ENCODE assay signal across 1 cellular context in genomic region chr16:57900796-57901479, GRCh38.
TF ChIP-seq lines count a peak whose summit lies in the region.

No MANE protein-coding gene starts in this region.

TF ChIP-seq in HepG2, 621 proteins besides CTCF, POLR2A, EP300 and RAD21 (continued from another document and continues in another):
- TF ChIP-seq GPBP1L1 (CRISPR knock-in tag; IDR thresholded peaks at IDR 0.05) (no peak), SMARCE1 (IDR thresholded peaks at IDR 0.05; ENCODE audit: borderline replicate concordance) (no peak), ZNF567 (CRISPR knock-in tag; IDR thresholded peaks at IDR 0.05; ENCODE audit: borderline replicate concordance) (no peak), KLF9 (CRISPR knock-in tag; IDR thresholded peaks at IDR 0.05; ENCODE audit: low read depth) (no peak), FOXP1 (IDR thresholded peaks at IDR 0.05) (no peak), FOXP1 (CRISPR knock-in tag; IDR thresholded peaks at IDR 0.05) (no peak), TEAD3 (CRISPR knock-in tag; optimal IDR thresholded peaks at IDR 0.05; ENCODE audit: borderline replicate concordance) (no peak), KDM1A (CRISPR knock-in tag; IDR thresholded peaks at IDR 0.05) (peak; percentile 51; the same call in 1 of the 2 replicates), NR1H2 (CRISPR knock-in tag; IDR thresholded peaks at IDR 0.05; ENCODE audit: borderline replicate concordance, low read depth) (no peak), ZNF17 (CRISPR knock-in tag; IDR thresholded peaks at IDR 0.05) (no peak), MYC (CRISPR knock-in tag; IDR thresholded peaks at IDR 0.05; ENCODE audit: borderline replicate concordance) (no peak), EEA1 (CRISPR knock-in tag; IDR thresholded peaks at IDR 0.05; ENCODE audit: borderline replicate concordance) (0 out of 2 replicates have a peak, but pooled peaks have one; percentile 50), BHLHE40 (IDR thresholded peaks at IDR 0.05; ENCODE audit: low read length) (no peak), ZNF10 (CRISPR knock-in tag; IDR thresholded peaks at IDR 0.05; ENCODE audit: borderline replicate concordance, low read depth) (no peak), NPAS2 (CRISPR knock-in tag; IDR thresholded peaks at IDR 0.05; ENCODE audit: borderline replicate concordance) (no peak), ARNT (IDR thresholded peaks at IDR 0.05) (no peak), ZNF546 (CRISPR knock-in tag; conservative IDR thresholded peaks at IDR 0.05) (no peak), BRD4 (CRISPR knock-in tag; IDR thresholded peaks at IDR 0.05) (no peak), SIN3B (IDR thresholded peaks at IDR 0.05; ENCODE audit: low read length) (no peak), ZNF274 (CRISPR knock-in tag; IDR thresholded peaks at IDR 0.05) (peak; percentile 91), SNAI1 (CRISPR knock-in tag; IDR thresholded peaks at IDR 0.05; ENCODE audit: borderline replicate concordance) (no peak), ZNF136 (CRISPR knock-in tag; IDR thresholded peaks at IDR 0.05; ENCODE audit: low read depth) (no peak), HMGXB3 (CRISPR knock-in tag; IDR thresholded peaks at IDR 0.05; ENCODE audit: borderline replicate concordance) (no peak), HOXA7 (CRISPR knock-in tag; IDR thresholded peaks at IDR 0.05) (no peak), ZFP37 (CRISPR knock-in tag; IDR thresholded peaks at IDR 0.05; ENCODE audit: borderline replicate concordance) (no peak), ZNF782 (CRISPR knock-in tag; IDR thresholded peaks at IDR 0.05; ENCODE audit: borderline replicate concordance) (no peak), CCAR2 (optimal IDR thresholded peaks at IDR 0.05; ENCODE audit: low read depth, low read length) (no peak), SP2 (CRISPR knock-in tag; IDR thresholded peaks at IDR 0.05) (0 out of 2 replicates have a peak, but pooled peaks have one; percentile 21), ZNF577 (CRISPR knock-in tag; IDR thresholded peaks at IDR 0.05; ENCODE audit: borderline replicate concordance, low read depth) (no peak), CENPT (CRISPR knock-in tag; IDR thresholded peaks at IDR 0.05; ENCODE audit: low read depth) (no peak), ZNF441 (CRISPR knock-in tag; IDR thresholded peaks at IDR 0.05; ENCODE audit: borderline replicate concordance) (no peak; the same call in 1 of the 2 replicates), ZNF260 (CRISPR knock-in tag; IDR thresholded peaks at IDR 0.05; ENCODE audit: borderline replicate concordance, low read depth) (no peak), REL (CRISPR knock-in tag; conservative IDR thresholded peaks at IDR 0.05) (no peak), ZNF850 (CRISPR knock-in tag; conservative IDR thresholded peaks at IDR 0.05) (no peak), NFKBIZ (CRISPR knock-in tag; IDR thresholded peaks at IDR 0.05) (no peak), ZFY (CRISPR knock-in tag; IDR thresholded peaks at IDR 0.05) (no peak), TP53 (CRISPR knock-in tag; conservative IDR thresholded peaks at IDR 0.05) (no peak), U2AF2 (IDR thresholded peaks at IDR 0.05; ENCODE audit: low read depth, low read length) (no peak), SATB2 (CRISPR knock-in tag; IDR thresholded peaks at IDR 0.05) (no peak), FIP1L1 (IDR thresholded peaks at IDR 0.05; ENCODE audit: borderline replicate concordance, insufficient read depth, low read depth, low read length) (no peak), ZNF331 (CRISPR knock-in tag; IDR thresholded peaks at IDR 0.05) (no peak), ZNF33A (CRISPR knock-in tag; IDR thresholded peaks at IDR 0.05; ENCODE audit: borderline replicate concordance) (no peak), TRAFD1 (CRISPR knock-in tag; IDR thresholded peaks at IDR 0.05; ENCODE audit: borderline replicate concordance) (no peak), HDAC6 (IDR thresholded peaks at IDR 0.05; ENCODE audit: low read depth, low read length) (no peak), NFKB2 (CRISPR knock-in tag; IDR thresholded peaks at IDR 0.05; ENCODE audit: borderline replicate concordance) (peak; percentile 44; the same call in 1 of the 2 replicates), SMAD9 (CRISPR knock-in tag; IDR thresholded peaks at IDR 0.05) (0 out of 2 replicates have a peak, but pooled peaks have one; percentile 43), SALL1 (CRISPR knock-in tag; IDR thresholded peaks at IDR 0.05) (peak; percentile 45), ZNF576 (CRISPR knock-in tag; IDR thresholded peaks at IDR 0.05) (0 out of 2 replicates have a peak, but pooled peaks have one; percentile 2), GATAD1 (CRISPR knock-in tag; IDR thresholded peaks at IDR 0.05) (no peak)
- TF ChIP-seq, protein P1, sequence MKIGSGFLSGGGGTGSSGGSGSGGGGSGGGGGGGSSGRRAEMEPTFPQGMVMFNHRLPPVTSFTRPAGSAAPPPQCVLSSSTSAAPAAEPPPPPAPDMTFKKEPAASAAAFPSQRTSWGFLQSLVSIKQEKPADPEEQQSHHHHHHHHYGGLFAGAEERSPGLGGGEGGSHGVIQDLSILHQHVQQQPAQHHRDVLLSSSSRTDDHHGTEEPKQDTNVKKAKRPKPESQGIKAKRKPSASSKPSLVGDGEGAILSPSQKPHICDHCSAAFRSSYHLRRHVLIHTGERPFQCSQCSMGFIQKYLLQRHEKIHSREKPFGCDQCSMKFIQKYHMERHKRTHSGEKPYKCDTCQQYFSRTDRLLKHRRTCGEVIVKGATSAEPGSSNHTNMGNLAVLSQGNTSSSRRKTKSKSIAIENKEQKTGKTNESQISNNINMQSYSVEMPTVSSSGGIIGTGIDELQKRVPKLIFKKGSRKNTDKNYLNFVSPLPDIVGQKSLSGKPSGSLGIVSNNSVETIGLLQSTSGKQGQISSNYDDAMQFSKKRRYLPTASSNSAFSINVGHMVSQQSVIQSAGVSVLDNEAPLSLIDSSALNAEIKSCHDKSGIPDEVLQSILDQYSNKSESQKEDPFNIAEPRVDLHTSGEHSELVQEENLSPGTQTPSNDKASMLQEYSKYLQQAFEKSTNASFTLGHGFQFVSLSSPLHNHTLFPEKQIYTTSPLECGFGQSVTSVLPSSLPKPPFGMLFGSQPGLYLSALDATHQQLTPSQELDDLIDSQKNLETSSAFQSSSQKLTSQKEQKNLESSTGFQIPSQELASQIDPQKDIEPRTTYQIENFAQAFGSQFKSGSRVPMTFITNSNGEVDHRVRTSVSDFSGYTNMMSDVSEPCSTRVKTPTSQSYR (CRISPR knock-in tag; IDR thresholded peaks at IDR 0.05; ENCODE audit: borderline replicate concordance) = no peak
- TF ChIP-seq, protein P2, sequence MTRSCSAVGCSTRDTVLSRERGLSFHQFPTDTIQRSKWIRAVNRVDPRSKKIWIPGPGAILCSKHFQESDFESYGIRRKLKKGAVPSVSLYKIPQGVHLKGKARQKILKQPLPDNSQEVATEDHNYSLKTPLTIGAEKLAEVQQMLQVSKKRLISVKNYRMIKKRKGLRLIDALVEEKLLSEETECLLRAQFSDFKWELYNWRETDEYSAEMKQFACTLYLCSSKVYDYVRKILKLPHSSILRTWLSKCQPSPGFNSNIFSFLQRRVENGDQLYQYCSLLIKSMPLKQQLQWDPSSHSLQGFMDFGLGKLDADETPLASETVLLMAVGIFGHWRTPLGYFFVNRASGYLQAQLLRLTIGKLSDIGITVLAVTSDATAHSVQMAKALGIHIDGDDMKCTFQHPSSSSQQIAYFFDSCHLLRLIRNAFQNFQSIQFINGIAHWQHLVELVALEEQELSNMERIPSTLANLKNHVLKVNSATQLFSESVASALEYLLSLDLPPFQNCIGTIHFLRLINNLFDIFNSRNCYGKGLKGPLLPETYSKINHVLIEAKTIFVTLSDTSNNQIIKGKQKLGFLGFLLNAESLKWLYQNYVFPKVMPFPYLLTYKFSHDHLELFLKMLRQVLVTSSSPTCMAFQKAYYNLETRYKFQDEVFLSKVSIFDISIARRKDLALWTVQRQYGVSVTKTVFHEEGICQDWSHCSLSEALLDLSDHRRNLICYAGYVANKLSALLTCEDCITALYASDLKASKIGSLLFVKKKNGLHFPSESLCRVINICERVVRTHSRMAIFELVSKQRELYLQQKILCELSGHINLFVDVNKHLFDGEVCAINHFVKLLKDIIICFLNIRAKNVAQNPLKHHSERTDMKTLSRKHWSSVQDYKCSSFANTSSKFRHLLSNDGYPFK (CRISPR knock-in tag; IDR thresholded peaks at IDR 0.05; ENCODE audit: borderline replicate concordance) = no peak
- TF ChIP-seq, protein P3, sequence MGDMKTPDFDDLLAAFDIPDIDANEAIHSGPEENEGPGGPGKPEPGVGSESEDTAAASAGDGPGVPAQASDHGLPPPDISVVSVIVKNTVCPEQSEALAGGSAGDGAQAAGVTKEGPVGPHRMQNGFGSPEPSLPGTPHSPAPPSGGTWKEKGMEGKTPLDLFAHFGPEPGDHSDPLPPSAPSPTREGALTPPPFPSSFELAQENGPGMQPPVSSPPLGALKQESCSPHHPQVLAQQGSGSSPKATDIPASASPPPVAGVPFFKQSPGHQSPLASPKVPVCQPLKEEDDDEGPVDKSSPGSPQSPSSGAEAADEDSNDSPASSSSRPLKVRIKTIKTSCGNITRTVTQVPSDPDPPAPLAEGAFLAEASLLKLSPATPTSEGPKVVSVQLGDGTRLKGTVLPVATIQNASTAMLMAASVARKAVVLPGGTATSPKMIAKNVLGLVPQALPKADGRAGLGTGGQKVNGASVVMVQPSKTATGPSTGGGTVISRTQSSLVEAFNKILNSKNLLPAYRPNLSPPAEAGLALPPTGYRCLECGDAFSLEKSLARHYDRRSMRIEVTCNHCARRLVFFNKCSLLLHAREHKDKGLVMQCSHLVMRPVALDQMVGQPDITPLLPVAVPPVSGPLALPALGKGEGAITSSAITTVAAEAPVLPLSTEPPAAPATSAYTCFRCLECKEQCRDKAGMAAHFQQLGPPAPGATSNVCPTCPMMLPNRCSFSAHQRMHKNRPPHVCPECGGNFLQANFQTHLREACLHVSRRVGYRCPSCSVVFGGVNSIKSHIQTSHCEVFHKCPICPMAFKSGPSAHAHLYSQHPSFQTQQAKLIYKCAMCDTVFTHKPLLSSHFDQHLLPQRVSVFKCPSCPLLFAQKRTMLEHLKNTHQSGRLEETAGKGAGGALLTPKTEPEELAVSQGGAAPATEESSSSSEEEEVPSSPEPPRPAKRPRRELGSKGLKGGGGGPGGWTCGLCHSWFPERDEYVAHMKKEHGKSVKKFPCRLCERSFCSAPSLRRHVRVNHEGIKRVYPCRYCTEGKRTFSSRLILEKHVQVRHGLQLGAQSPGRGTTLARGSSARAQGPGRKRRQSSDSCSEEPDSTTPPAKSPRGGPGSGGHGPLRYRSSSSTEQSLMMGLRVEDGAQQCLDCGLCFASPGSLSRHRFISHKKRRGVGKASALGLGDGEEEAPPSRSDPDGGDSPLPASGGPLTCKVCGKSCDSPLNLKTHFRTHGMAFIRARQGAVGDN (CRISPR knock-in tag; IDR thresholded peaks at IDR 0.05) = peak; percentile 61
- TF ChIP-seq, protein P4, sequence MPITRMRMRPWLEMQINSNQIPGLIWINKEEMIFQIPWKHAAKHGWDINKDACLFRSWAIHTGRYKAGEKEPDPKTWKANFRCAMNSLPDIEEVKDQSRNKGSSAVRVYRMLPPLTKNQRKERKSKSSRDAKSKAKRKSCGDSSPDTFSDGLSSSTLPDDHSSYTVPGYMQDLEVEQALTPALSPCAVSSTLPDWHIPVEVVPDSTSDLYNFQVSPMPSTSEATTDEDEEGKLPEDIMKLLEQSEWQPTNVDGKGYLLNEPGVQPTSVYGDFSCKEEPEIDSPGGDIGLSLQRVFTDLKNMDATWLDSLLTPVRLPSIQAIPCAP (CRISPR knock-in tag; IDR thresholded peaks at IDR 0.05; ENCODE audit: low read depth) = no peak
